In the genomic region with DNA sequence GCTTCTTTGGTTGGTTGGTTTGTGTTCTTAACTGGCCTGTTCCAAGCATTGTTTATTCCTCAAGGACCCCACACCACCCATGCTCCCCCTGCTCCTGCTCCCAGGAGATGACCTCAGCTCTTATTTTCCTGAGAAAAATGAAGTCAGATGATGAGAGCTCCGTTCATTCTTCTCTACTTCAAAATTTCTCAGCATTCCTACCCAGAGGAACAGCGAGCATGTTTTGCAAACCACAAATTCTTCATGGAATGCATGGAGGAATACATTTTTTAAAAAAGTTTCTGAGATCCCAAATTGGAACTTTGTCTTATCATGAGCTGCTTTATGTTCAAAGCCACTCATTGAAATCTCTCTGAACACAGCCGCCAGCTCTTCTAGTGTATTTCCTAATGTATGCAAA, we compare ENCODE assay signal across 1 cellular context.
TF ChIP-seq lines count a peak whose summit lies in the region.

No MANE protein-coding gene starts in this region.

TF ChIP-seq in HepG2, 621 proteins besides CTCF, POLR2A, EP300 and RAD21:
- TF ChIP-seq NFKBIZ (CRISPR knock-in tag; IDR thresholded peaks at IDR 0.05) (no peak), ZSCAN29 (CRISPR knock-in tag; conservative IDR thresholded peaks at IDR 0.05) (no peak), ZNF83 (CRISPR knock-in tag; IDR thresholded peaks at IDR 0.05; ENCODE audit: borderline replicate concordance) (no peak), ZNF614 (CRISPR knock-in tag; IDR thresholded peaks at IDR 0.05; ENCODE audit: borderline replicate concordance) (no peak), ZNF589 (CRISPR knock-in tag; conservative IDR thresholded peaks at IDR 0.05) (no peak), ZNF737 (CRISPR knock-in tag; IDR thresholded peaks at IDR 0.05; ENCODE audit: borderline replicate concordance) (no peak), EED (CRISPR knock-in tag; IDR thresholded peaks at IDR 0.05) (no peak), TGIF2 (CRISPR knock-in tag; IDR thresholded peaks at IDR 0.05) (no peak), ZNF660 (CRISPR knock-in tag; IDR thresholded peaks at IDR 0.05; ENCODE audit: borderline replicate concordance, low read depth) (no peak), SATB2 (CRISPR knock-in tag; IDR thresholded peaks at IDR 0.05) (no peak), RFX5 (IDR thresholded peaks at IDR 0.05; ENCODE audit: low read depth, low read length) (no peak), SRSF1 (optimal IDR thresholded peaks at IDR 0.05; ENCODE audit: low read depth, low read length) (no peak), ELF1 (CRISPR knock-in tag; IDR thresholded peaks at IDR 0.05) (no peak), DNMT1 (CRISPR knock-in tag; IDR thresholded peaks at IDR 0.05) (no peak), ZNF343 (CRISPR knock-in tag; IDR thresholded peaks at IDR 0.05) (no peak)
- TF ChIP-seq, protein P1, sequence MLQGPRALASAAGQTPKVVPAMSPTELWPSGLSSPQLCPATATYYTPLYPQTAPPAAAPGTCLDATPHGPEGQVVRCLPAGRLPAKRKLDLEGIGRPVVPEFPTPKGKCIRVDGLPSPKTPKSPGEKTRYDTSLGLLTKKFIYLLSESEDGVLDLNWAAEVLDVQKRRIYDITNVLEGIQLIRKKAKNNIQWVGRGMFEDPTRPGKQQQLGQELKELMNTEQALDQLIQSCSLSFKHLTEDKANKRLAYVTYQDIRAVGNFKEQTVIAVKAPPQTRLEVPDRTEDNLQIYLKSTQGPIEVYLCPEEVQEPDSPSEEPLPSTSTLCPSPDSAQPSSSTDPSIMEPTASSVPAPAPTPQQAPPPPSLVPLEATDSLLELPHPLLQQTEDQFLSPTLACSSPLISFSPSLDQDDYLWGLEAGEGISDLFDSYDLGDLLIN (CRISPR knock-in tag; IDR thresholded peaks at IDR 0.05; ENCODE audit: borderline replicate concordance), result no peak
- TF ChIP-seq, protein P2, sequence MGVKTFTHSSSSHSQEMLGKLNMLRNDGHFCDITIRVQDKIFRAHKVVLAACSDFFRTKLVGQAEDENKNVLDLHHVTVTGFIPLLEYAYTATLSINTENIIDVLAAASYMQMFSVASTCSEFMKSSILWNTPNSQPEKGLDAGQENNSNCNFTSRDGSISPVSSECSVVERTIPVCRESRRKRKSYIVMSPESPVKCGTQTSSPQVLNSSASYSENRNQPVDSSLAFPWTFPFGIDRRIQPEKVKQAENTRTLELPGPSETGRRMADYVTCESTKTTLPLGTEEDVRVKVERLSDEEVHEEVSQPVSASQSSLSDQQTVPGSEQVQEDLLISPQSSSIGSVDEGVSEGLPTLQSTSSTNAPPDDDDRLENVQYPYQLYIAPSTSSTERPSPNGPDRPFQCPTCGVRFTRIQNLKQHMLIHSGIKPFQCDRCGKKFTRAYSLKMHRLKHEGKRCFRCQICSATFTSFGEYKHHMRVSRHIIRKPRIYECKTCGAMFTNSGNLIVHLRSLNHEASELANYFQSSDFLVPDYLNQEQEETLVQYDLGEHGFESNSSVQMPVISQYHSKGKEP (CRISPR knock-in tag; IDR thresholded peaks at IDR 0.05), result no peak
- TF ChIP-seq, protein P3, sequence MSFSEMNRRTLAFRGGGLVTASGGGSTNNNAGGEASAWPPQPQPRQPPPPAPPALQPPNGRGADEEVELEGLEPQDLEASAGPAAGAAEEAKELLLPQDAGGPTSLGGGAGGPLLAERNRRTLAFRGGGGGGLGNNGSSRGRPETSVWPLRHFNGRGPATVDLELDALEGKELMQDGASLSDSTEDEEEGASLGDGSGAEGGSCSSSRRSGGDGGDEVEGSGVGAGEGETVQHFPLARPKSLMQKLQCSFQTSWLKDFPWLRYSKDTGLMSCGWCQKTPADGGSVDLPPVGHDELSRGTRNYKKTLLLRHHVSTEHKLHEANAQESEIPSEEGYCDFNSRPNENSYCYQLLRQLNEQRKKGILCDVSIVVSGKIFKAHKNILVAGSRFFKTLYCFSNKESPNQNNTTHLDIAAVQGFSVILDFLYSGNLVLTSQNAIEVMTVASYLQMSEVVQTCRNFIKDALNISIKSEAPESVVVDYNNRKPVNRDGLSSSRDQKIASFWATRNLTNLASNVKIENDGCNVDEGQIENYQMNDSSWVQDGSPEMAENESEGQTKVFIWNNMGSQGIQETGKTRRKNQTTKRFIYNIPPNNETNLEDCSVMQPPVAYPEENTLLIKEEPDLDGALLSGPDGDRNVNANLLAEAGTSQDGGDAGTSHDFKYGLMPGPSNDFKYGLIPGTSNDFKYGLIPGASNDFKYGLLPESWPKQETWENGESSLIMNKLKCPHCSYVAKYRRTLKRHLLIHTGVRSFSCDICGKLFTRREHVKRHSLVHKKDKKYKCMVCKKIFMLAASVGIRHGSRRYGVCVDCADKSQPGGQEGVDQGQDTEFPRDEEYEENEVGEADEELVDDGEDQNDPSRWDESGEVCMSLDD (CRISPR knock-in tag; IDR thresholded peaks at IDR 0.05; ENCODE audit: borderline replicate concordance), result no peak
- TF ChIP-seq, protein P4, sequence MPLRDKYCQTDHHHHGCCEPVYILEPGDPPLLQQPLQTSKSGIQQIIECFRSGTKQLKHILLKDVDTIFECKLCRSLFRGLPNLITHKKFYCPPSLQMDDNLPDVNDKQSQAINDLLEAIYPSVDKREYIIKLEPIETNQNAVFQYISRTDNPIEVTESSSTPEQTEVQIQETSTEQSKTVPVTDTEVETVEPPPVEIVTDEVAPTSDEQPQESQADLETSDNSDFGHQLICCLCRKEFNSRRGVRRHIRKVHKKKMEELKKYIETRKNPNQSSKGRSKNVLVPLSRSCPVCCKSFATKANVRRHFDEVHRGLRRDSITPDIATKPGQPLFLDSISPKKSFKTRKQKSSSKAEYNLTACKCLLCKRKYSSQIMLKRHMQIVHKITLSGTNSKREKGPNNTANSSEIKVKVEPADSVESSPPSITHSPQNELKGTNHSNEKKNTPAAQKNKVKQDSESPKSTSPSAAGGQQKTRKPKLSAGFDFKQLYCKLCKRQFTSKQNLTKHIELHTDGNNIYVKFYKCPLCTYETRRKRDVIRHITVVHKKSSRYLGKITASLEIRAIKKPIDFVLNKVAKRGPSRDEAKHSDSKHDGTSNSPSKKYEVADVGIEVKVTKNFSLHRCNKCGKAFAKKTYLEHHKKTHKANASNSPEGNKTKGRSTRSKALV (CRISPR knock-in tag; IDR thresholded peaks at IDR 0.05), result no peak
